ENCODE assay signal across 1 cellular context in the genomic region with DNA sequence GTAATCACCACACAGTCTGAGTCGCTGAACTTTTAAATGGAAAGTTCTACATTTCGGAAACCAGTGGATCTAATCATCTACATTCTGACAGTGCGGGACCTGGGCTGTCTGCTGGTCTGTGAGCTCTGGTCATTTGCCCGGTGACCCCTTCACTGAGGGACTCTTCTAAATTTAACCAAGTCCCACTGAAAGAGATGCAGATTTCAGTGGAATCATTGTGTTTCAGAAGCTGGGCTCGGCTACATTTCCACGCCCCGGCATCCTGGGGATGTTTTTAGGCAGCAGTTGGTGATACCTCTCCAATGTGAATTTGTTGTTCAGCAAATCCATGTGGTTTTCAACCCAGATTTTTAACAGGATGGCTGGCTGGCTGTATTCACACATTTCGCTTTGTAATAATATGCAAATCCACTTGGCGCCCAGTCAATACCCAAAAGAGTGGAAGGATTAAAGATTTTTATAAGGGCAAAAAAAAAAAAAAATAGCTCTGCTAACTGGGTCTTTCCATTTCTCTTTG.
TF ChIP-seq lines count a peak whose summit lies in the region.

No MANE protein-coding gene starts in this region.

TF ChIP-seq in H1, 55 proteins besides CTCF, POLR2A, EP300 and RAD21 (continued from another document):
- TF ChIP-seq, protein P1, sequence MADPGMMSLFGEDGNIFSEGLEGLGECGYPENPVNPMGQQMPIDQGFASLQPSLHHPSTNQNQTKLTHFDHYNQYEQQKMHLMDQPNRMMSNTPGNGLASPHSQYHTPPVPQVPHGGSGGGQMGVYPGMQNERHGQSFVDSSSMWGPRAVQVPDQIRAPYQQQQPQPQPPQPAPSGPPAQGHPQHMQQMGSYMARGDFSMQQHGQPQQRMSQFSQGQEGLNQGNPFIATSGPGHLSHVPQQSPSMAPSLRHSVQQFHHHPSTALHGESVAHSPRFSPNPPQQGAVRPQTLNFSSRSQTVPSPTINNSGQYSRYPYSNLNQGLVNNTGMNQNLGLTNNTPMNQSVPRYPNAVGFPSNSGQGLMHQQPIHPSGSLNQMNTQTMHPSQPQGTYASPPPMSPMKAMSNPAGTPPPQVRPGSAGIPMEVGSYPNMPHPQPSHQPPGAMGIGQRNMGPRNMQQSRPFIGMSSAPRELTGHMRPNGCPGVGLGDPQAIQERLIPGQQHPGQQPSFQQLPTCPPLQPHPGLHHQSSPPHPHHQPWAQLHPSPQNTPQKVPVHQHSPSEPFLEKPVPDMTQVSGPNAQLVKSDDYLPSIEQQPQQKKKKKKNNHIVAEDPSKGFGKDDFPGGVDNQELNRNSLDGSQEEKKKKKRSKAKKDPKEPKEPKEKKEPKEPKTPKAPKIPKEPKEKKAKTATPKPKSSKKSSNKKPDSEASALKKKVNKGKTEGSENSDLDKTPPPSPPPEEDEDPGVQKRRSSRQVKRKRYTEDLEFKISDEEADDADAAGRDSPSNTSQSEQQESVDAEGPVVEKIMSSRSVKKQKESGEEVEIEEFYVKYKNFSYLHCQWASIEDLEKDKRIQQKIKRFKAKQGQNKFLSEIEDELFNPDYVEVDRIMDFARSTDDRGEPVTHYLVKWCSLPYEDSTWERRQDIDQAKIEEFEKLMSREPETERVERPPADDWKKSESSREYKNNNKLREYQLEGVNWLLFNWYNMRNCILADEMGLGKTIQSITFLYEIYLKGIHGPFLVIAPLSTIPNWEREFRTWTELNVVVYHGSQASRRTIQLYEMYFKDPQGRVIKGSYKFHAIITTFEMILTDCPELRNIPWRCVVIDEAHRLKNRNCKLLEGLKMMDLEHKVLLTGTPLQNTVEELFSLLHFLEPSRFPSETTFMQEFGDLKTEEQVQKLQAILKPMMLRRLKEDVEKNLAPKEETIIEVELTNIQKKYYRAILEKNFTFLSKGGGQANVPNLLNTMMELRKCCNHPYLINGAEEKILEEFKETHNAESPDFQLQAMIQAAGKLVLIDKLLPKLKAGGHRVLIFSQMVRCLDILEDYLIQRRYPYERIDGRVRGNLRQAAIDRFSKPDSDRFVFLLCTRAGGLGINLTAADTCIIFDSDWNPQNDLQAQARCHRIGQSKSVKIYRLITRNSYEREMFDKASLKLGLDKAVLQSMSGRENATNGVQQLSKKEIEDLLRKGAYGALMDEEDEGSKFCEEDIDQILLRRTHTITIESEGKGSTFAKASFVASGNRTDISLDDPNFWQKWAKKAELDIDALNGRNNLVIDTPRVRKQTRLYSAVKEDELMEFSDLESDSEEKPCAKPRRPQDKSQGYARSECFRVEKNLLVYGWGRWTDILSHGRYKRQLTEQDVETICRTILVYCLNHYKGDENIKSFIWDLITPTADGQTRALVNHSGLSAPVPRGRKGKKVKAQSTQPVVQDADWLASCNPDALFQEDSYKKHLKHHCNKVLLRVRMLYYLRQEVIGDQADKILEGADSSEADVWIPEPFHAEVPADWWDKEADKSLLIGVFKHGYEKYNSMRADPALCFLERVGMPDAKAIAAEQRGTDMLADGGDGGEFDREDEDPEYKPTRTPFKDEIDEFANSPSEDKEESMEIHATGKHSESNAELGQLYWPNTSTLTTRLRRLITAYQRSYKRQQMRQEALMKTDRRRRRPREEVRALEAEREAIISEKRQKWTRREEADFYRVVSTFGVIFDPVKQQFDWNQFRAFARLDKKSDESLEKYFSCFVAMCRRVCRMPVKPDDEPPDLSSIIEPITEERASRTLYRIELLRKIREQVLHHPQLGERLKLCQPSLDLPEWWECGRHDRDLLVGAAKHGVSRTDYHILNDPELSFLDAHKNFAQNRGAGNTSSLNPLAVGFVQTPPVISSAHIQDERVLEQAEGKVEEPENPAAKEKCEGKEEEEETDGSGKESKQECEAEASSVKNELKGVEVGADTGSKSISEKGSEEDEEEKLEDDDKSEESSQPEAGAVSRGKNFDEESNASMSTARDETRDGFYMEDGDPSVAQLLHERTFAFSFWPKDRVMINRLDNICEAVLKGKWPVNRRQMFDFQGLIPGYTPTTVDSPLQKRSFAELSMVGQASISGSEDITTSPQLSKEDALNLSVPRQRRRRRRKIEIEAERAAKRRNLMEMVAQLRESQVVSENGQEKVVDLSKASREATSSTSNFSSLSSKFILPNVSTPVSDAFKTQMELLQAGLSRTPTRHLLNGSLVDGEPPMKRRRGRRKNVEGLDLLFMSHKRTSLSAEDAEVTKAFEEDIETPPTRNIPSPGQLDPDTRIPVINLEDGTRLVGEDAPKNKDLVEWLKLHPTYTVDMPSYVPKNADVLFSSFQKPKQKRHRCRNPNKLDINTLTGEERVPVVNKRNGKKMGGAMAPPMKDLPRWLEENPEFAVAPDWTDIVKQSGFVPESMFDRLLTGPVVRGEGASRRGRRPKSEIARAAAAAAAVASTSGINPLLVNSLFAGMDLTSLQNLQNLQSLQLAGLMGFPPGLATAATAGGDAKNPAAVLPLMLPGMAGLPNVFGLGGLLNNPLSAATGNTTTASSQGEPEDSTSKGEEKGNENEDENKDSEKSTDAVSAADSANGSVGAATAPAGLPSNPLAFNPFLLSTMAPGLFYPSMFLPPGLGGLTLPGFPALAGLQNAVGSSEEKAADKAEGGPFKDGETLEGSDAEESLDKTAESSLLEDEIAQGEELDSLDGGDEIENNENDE (IDR thresholded peaks at IDR 0.05; ENCODE audit: insufficient replicate concordance, low read length), result no peak
- TF ChIP-seq RNF2 (IDR thresholded peaks at IDR 0.05; ENCODE audit: borderline replicate concordance, low read depth, low read length, missing control alignments, poor library complexity, severe bottlenecking) (no peak), RXRA (IDR thresholded peaks at IDR 0.05; ENCODE audit: insufficient read depth, low read depth, low read length) (no peak), CTBP2 (IDR thresholded peaks at IDR 0.05; ENCODE audit: borderline replicate concordance, insufficient read depth, insufficient read length, low read length) (no peak), GTF2F1 (IDR thresholded peaks at IDR 0.05; ENCODE audit: borderline replicate concordance, low read depth, low read length) (no peak), TAF1 (IDR thresholded peaks at IDR 0.05; ENCODE audit: low read depth, low read length) (no peak), TAF7 (optimal IDR thresholded peaks at IDR 0.05; ENCODE audit: borderline replicate concordance, low read depth, low read length) (no peak), EZH2 (IDR thresholded peaks at IDR 0.05; ENCODE audit: low read depth, low read length, severe bottlenecking) (no peak)
TF ChIP-seq in H1: peak in this region for 0.
